ENCODE assay signal across 31 cellular contexts in the genomic region with DNA sequence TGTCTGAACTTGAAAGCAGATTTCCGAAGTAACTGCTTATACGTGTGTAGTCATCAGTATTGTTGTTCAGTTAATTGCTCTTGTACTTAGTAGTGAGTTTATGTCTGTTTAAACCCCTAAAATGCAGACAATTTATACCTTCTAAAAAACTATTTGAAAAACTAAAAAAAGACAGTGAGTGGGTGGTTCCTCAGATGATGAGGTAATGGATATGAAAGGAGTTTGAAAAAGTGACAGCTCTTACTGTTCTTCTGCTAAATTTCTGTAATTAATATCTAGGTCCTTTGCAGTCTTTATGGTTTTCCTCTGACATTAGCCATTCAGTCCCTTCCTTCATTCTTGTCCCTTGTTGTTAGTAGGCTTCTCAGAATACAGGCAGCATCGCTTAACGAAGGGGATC. TPM values are rescaled to one million over a fixed set of nuclear protein-coding genes. Genes with fewer than 3 reads are reported as not detected.
DNase-seq lines count a peak whose midpoint lies in the region; ATAC-seq, FAIRE-seq and TF ChIP-seq lines count a peak whose summit lies in the region.
"Had no signal": no experiment of that assay in that cellular context is flagged by ENCODE, and none has a peak within 500 bp of the region (broad histone marks: within the 10 kb centered on the region; RNA-seq: fewer than 3 reads in every experiment).

No MANE protein-coding gene starts in this region.

- H3K9me3 ChIP-seq in suprapubic skin (no peaks in the 10 kb centered on the region), HepG2 (ENCODE audit: low read length) (no peaks in the 10 kb centered on the region)
- H3K9me3 ChIP-seq: ascending aorta, BE2C, Caco-2, colonic mucosa, gastroesophageal sphincter, pancreas, thoracic aorta, uterus had no signal

- no peak for TF ChIP-seq RAD21 in HepG2 (CRISPR knock-in tag; IDR thresholded peaks at IDR 0.05)

- 85% methylated on average over 4 of the region's 4 CpGs for WGBS in suprapubic skin
- WGBS in HepG2 (ENCODE audit: low lambda C conversion rate), result 96% methylated on average over 4 of the region's 4 CpGs

- H2AFZ ChIP-seq in HepG2 (ENCODE audit: low read length), result no peak overlapping the region

- H3K4me1 Mint-ChIP-seq in T-cell, result peaks cover 71 to 79% (median 75%) of the 10 kb centered on the region in 3 donors
- peaks cover 65 to 90% of the 10 kb centered on the region in 2 donors for H3K4me1 Mint-ChIP-seq in immature natural killer cell

- peaks cover 0 to 15% of the 10 kb centered on the region in 2 donors for H3K36me3 Mint-ChIP-seq in activated naive CD4-positive, alpha-beta T cell treated with anti-CD3 and anti-CD28 coated beads, Interleukin-2, amount 50 U/mL, for 72 hours
- H3K36me3 Mint-ChIP-seq in T-cell (peaks cover 7% of the 10 kb centered on the region), immature natural killer cell (no peaks in the 10 kb centered on the region)

- peaks cover 28% of the 10 kb centered on the region for H3K4me1 ChIP-seq in suprapubic skin
- peaks cover 37% of the 10 kb centered on the region for H3K4me1 ChIP-seq in HepG2 (ENCODE audit: insufficient read depth, low read length)
- H3K4me1 ChIP-seq: BE2C had no signal

- no peaks in the 10 kb centered on the region for H4K20me1 ChIP-seq in HepG2 (ENCODE audit: insufficient read depth, low read length)

- no peak for FAIRE-seq in HepG2 (lab: Jason Lieb, UNC)
- FAIRE-seq: pancreas had no signal

- no TSS peak for BruUV-seq in HepG2 (replicated peaks; lab: Mats Ljungman, UMichigan)

- no peak for TF ChIP-seq POLR2A in suprapubic skin (IDR thresholded peaks at IDR 0.05)
- TF ChIP-seq POLR2A in HepG2 (IDR thresholded peaks at IDR 0.05; ENCODE audit: insufficient read depth in 1 of 2, low read depth in 2 of 2, low read length in 2 of 2), result no peak

- intact Hi-C loops in HepG2 (cut with micrococcal nuclease; ENCODE audit: unreplicated experiment), result loop anchor here (5.0 kb wide), 1 partner anchor 36 kb away; the partner anchor contains the start of gene CCSER2

- peaks cover 21% of the 10 kb centered on the region for H3K79me2 ChIP-seq in HepG2 (ENCODE audit: insufficient read depth, low read length)

- H3K36me3 ChIP-seq in suprapubic skin (no peaks in the 10 kb centered on the region), HepG2 (replicated peaks in 1 of 2; ENCODE audit: control insufficient read depth in 1 of 2, insufficient read depth in 2 of 2, low read length in 2 of 2) (no peaks in the 10 kb centered on the region)
- H3K36me3 ChIP-seq: ascending aorta, BE2C, colonic mucosa, gastroesophageal sphincter, pancreas, thoracic aorta, uterus had no signal

- H3K27ac ChIP-seq in suprapubic skin (no peak overlapping the region), HepG2 (ENCODE audit: extremely low read length, insufficient read depth, low read length) (no peak overlapping the region)
- H3K27ac ChIP-seq: ascending aorta, colonic mucosa, gastroesophageal sphincter, pancreas, thoracic aorta, uterus had no signal

- H3K9me3 Mint-ChIP-seq in activated naive CD4-positive, alpha-beta T cell treated with anti-CD3 and anti-CD28 coated beads, Interleukin-2, amount 50 U/mL, for 72 hours, result no peaks in the 10 kb centered on the region
- no peaks in the 10 kb centered on the region for H3K9me3 Mint-ChIP-seq in T-cell
- H3K9me3 Mint-ChIP-seq in immature natural killer cell, result no peaks in the 10 kb centered on the region
- H3K9me3 Mint-ChIP-seq: activated T-cell treated with anti-CD3 and anti-CD28 coated beads, Interleukin-2, amount 50 U/mL, for 4 hours; neural crest cell; T-helper 2 cell treated with Interferon-gamma antibody and Interleukin-4, amounts not matched to agents 5 μg/mL and 100 μg/mL, for 36 hours had no signal

- no peak overlapping the region for H3K4me3 ChIP-seq in suprapubic skin
- no peak overlapping the region for H3K4me3 ChIP-seq in HepG2 (replicated peaks in 1 of 3; ENCODE audit: insufficient read depth in 1 of 3, low read depth in 2 of 3, low read length in 3 of 3)
- H3K4me3 ChIP-seq: ascending aorta, colonic mucosa, gastroesophageal sphincter, pancreas, thoracic aorta, uterus had no signal

- ATAC-seq in activated naive CD4-positive, alpha-beta T cell treated with anti-CD3 and anti-CD28 coated beads, Interleukin-2, amount 50 U/mL, for 72 hours, result no peak
- ATAC-seq in T-cell (replicated peaks in 1 of 4), result no peak
- no peak for ATAC-seq in HepG2
- ATAC-seq in HG03439 (IDR thresholded peaks at IDR 0.05; ENCODE audit: unreplicated experiment), result no peak
- ATAC-seq: gastroesophageal sphincter, pancreas had no signal

- no peak overlapping the region for H3K9ac ChIP-seq in HepG2 (ENCODE audit: insufficient read depth, low read depth, low read length)

- TF ChIP-seq CTCF in suprapubic skin (IDR thresholded peaks at IDR 0.05) (no peak), HepG2 (CRISPR knock-in tag; IDR thresholded peaks at IDR 0.05) (no peak)

- in situ Hi-C loops in HepG2 (cut with HindIII; ENCODE audit: extremely low pct_ligation_motif_present, low pct_unique_long_range_greater_than_20kb), result loop anchor here (10.0 kb wide), 1 partner anchor 99 kb away; no protein-coding TSS in a partner anchor

- H3K27ac Mint-ChIP-seq in activated naive CD4-positive, alpha-beta T cell treated with anti-CD3 and anti-CD28 coated beads, Interleukin-2, amount 50 U/mL, for 72 hours, result peak overlapping the region; percentile 51 to 64
- H3K27ac Mint-ChIP-seq in T-cell (peak overlapping the region in 1 of 2 donors; percentile 13), immature natural killer cell (peak overlapping the region in 5 of 6 donors; percentile 50 to 82 (median 75))
- H3K27ac Mint-ChIP-seq: T-helper 2 cell treated with Interferon-gamma antibody and Interleukin-4, amounts not matched to agents 5 μg/mL and 100 μg/mL, for 36 hours had no signal

- H3K4me2 ChIP-seq in HepG2 (ENCODE audit: low read depth, low read length), result no peak overlapping the region

- H3K27me3 ChIP-seq in suprapubic skin, result no peaks in the 10 kb centered on the region
- no peaks in the 10 kb centered on the region for H3K27me3 ChIP-seq in HepG2 (ENCODE audit: control insufficient read depth in 1 of 2, insufficient read depth in 2 of 2, low read length in 2 of 2)
- H3K27me3 ChIP-seq: ascending aorta, BE2C, colonic mucosa, gastroesophageal sphincter, pancreas, uterus had no signal

- CTCF ChIA-PET in T-cell (lab: Charles Lee), result interaction anchor here in 1 of 2 donors (1.0 to 1.9 kb wide), 3 partner anchors 11 to 96 kb away, joined by 3 to 10 read pairs (median 3); no protein-coding TSS in a partner anchor
- CTCF ChIA-PET in HepG2 (lab: Yijun Ruan, JAX; ENCODE audit: low intra/inter-chr PET ratio, low total read pairs), result no interaction called here

- POLR2A ChIA-PET in T-cell (lab: Charles Lee) (interaction anchor here (0.7 to 1.4 kb wide), 2 partner anchors 29 to 96 kb away, joined by 3 to 14 read pairs; no protein-coding TSS in a partner anchor), HepG2 (lab: Yijun Ruan, JAX) (no interaction called here)

- DNase-seq in activated naive CD4-positive, alpha-beta T cell treated with anti-CD3 and anti-CD28 coated beads, Interleukin-2, amount 50 U/mL, for 72 hours (ENCODE audit: low spot score in 2 of 2), result no peak
- DNase-seq in activated naive CD4-positive, alpha-beta T cell treated with Interleukin-2 at 50 U/mL for 16 hours, result no peak
- DNase-seq in T-cell (no peak), immature natural killer cell (no peak), suprapubic skin (ENCODE audit: low spot score in 2 of 2) (no peak), HepG2 (ENCODE audit: low spot score) (no peak)
- DNase-seq: ACHN; activated CD4-positive, CD25-positive, alpha-beta regulatory T cell treated with anti-CD3 and anti-CD28 coated beads, Interleukin-2, amount 50 U/mL, for 72 hours; activated T-cell treated with anti-CD3 and anti-CD28 coated beads, Interleukin-2, amount 50 U/mL, for 4 hours; BE2C; Caco-2; colonic mucosa; DMS53; effector CD8-positive, alpha-beta T cell; hippocampal formation; Kasumi-1; NCI-H1436; NCI-H2081; NCI-H526 treated with DMSO at 0.1 percent for 48 hours; NK-92 treated with Interleukin-12 subunit alpha and Interleukin-12 subunit beta, amount 100 ng/mL, for 24 hours; pancreas; retina; Right ventricle myocardium superior; stimulated activated naive CD4-positive, alpha-beta T cell treated with Interleukin-2 at 50 U/mL for 16 hours; uterus had no signal

- no peak for TF ChIP-seq EP300 in suprapubic skin (IDR thresholded peaks at IDR 0.05)
- TF ChIP-seq EP300 in HepG2 (IDR thresholded peaks at IDR 0.05; ENCODE audit: low read depth in 2 of 2, low read length in 2 of 2), result no peak
- TF ChIP-seq EP300 in HepG2 (CRISPR knock-in tag; IDR thresholded peaks at IDR 0.05; ENCODE audit: borderline replicate concordance), result no peak

- no peaks in the 10 kb centered on the region for H3K27me3 Mint-ChIP-seq in T-cell
- H3K27me3 Mint-ChIP-seq in immature natural killer cell (ENCODE audit: low read depth in 3 of 3), result peaks cover 0 to 1% (median 0%) of the 10 kb centered on the region in 3 donors

- H3K4me3 Mint-ChIP-seq in T-cell, result peak overlapping the region in 2 of 3 donors; percentile 5 to 34
- H3K4me3 Mint-ChIP-seq in immature natural killer cell, result no peak overlapping the region
- H3K4me3 Mint-ChIP-seq: activated T-cell treated with anti-CD3 and anti-CD28 coated beads, Interleukin-2, amount 50 U/mL, for 4 hours; neural crest cell; T-helper 2 cell treated with Interferon-gamma antibody and Interleukin-4, amounts not matched to agents 5 μg/mL and 100 μg/mL, for 36 hours had no signal

RNA-seq across cellular contexts. Expression of gene CCSER2, which starts 35.0 kb away (rescaled TPM):
- total RNA-seq in activated naive CD4-positive, alpha-beta T cell treated with anti-CD3 and anti-CD28 coated beads, Interleukin-2, amount 50 U/mL, for 72 hours, result 10 to 100 TPM; 73.1 to 74.1 TPM
- total RNA-seq in T-cell, result 100 to 1,000 TPM; 109 to 137 (median 115) TPM
- polyA plus RNA-seq in immature natural killer cell, result 100 to 1,000 TPM in 2 of 3 donors, 10 to 100 TPM in 1; 81.3 to 118 (median 103) TPM
- 10 to 100 TPM; 39.8 to 52.7 (median 47.9) TPM for total RNA-seq in suprapubic skin
- total RNA-seq in HepG2 (2016; rRNA removed; fragmentation: Illumina TruSeq; extraction: Trizol), result 17.2 and 17.4 TPM in 2 replicates
- total RNA-seq in HepG2 (2016; cell fraction: cytosol; rRNA removed; fragmentation: Illumina TruSeq; extraction: Trizol; ENCODE audit: low read depth), result 69.9 and 70.2 TPM in 2 replicates
- 16.5 and 16.8 TPM in 2 replicates for total RNA-seq in HepG2 (2016; cell fraction: insoluble cytoplasmic fraction; rRNA removed; fragmentation: Illumina TruSeq; extraction: Trizol)
- 51.3 and 63.0 TPM in 2 replicates for total RNA-seq in HepG2 (2016; cell fraction: membrane; rRNA removed; fragmentation: Illumina TruSeq; extraction: Trizol)
- 32.8 and 34.4 TPM in 2 replicates for total RNA-seq in HepG2 (2016; cell fraction: nucleus; rRNA removed; fragmentation: Illumina TruSeq; extraction: Trizol)
- polyA plus RNA-seq in HepG2 (2011; rRNA removed), result 10.3 and 13.3 TPM in 2 replicates
- 5.2 and 10.1 TPM in 2 replicates for polyA plus RNA-seq in HepG2 (2011; cell fraction: cytosol; rRNA removed)
- 3.7 and 4.9 TPM in 2 replicates for polyA plus RNA-seq in HepG2 (2011; cell fraction: nucleus; rRNA removed)
- polyA plus RNA-seq in HepG2 (2012), result 8.4 and 10.2 TPM in 2 replicates
- polyA plus RNA-seq in HepG2 (2016; cell fraction: cytosol; fragmentation: Illumina TruSeq; extraction: Trizol; ENCODE audit: low read depth), result 2.9 and 3.1 TPM in 2 replicates
- polyA plus RNA-seq in HepG2 (2016; cell fraction: insoluble cytoplasmic fraction; fragmentation: Illumina TruSeq; extraction: Trizol; ENCODE audit: low read depth), result 16.8 and 17.9 TPM in 2 replicates
- 8.0 and 10.5 TPM in 2 replicates for polyA plus RNA-seq in HepG2 (2016; cell fraction: membrane; fragmentation: Illumina TruSeq; extraction: Trizol; ENCODE audit: low read depth)
- polyA plus RNA-seq in HepG2 (2016; cell fraction: nucleus; fragmentation: Illumina TruSeq; extraction: Trizol; ENCODE audit: insufficient read depth, low read depth), result 12.8 and 13.0 TPM in 2 replicates
- polyA minus RNA-seq in HepG2 (2011; rRNA and poly(A)+ RNA removed; ENCODE audit: low replicate concordance), result 6.3 and 10.3 TPM in 2 replicates
- 17.7 and 24.0 TPM in 2 replicates for polyA minus RNA-seq in HepG2 (2011; cell fraction: cytosol; rRNA and poly(A)+ RNA removed)
- polyA minus RNA-seq in HepG2 (2011; cell fraction: nucleus; rRNA and poly(A)+ RNA removed), result 59.5 and 72.5 TPM in 2 replicates

Comparison
In these comparisons a context has a peak if more than half of its experiments do, and no peak if none do; other contexts are left out.
1. H3K4me3 Mint-ChIP-seq: peak in T-cell (2 of 3); none in immature natural killer cell (0 of 5).